Comparison of ENCODE assay signal across 22 cellular contexts in genomic region chr4:55500072-55500471, GRCh38. TPM values are rescaled to one million over a fixed set of nuclear protein-coding genes. Genes with fewer than 3 reads are reported as not detected.
DNase-seq lines count a peak whose midpoint lies in the region; ATAC-seq and TF ChIP-seq lines count a peak whose summit lies in the region.
"Had no signal": no experiment of that assay in that cellular context is flagged by ENCODE, and none has a peak within 500 bp of the region (broad histone marks: within the 10 kb centered on the region; RNA-seq: fewer than 3 reads in every experiment).

No MANE protein-coding gene starts in this region.

- WGBS in H9 (ENCODE audit: extremely low coverage, insufficient read length, low lambda C conversion rate) = no CpG with 5 or more reads among the region's 2 CpGs

- ATAC-seq in GM19351 (IDR thresholded peaks at IDR 0.05; ENCODE audit: unreplicated experiment) = peak; percentile 49
- peak; percentile 74 for ATAC-seq in HG03342 (IDR thresholded peaks at IDR 0.05; ENCODE audit: unreplicated experiment)
- ATAC-seq: activated CD8-positive, alpha-beta T cell treated with anti-CD3 and anti-CD28 coated beads, Interleukin-2, amount 10 ng/mL, durations not matched to agents 7 days and 5 days; activated T-cell treated with anti-CD3 and anti-CD28 coated beads, Interleukin-2, amount 50 U/mL, for 72 hours; left colon; natural killer cell treated with Interleukin-12 subunit alpha and Interleukin-12 subunit beta and Interleukin-15 and Interleukin-18, amount 100 ng/mL, for 72 hours; SK-N-SH treated with all-trans-retinoic acid at 6 μM for 48 hours; stimulated activated naive CD8-positive, alpha-beta T cell treated with anti-CD3 and anti-CD28 coated beads, Interleukin-15, Interleukin-2, amounts not matched to agents 100 U/mL and 50 U/mL, for 24 hours had no signal

- no peak overlapping the region for H2BK15ac ChIP-seq in H9 (ENCODE audit: low read depth, low read length)

- H3K23ac ChIP-seq in H9 (ENCODE audit: insufficient read length, low read depth, low read length) = no peak overlapping the region

- H3K9me3 Mint-ChIP-seq in H9 = peaks cover 4% of the 10 kb centered on the region in 2 experiments; a peak in 2 of 5 replicates
- H3K9me3 Mint-ChIP-seq: activated T-cell treated with anti-CD3 and anti-CD28 coated beads, Interleukin-2, amount 50 U/mL, for 72 hours; natural killer cell treated with Interleukin-12 subunit alpha and Interleukin-12 subunit beta and Interleukin-15 and Interleukin-18, amount 100 ng/mL, for 72 hours had no signal

- H3K23me2 ChIP-seq in H9 (ENCODE audit: insufficient read length, low read depth, low read length, poor library complexity, severe bottlenecking) = no peaks in the 10 kb centered on the region

- H2AK5ac ChIP-seq in H9 (ENCODE audit: insufficient read length, low read length) = no peak overlapping the region

- no peak for DNase-seq in H9
- no peak for DNase-seq in DMS53 (lab: John Stamatoyannopoulos, UW)
- no peak for DNase-seq in substantia nigra (lab: John Stamatoyannopoulos, UW)
- no peak for DNase-seq in SHP77 (lab: John Stamatoyannopoulos, UW)
- no peak for DNase-seq in pons (ENCODE audit: low spot score)
- DNase-seq: activated CD4-positive, CD25-positive, alpha-beta regulatory T cell; activated CD8-positive, alpha-beta T cell treated with anti-CD3 and anti-CD28 coated beads, Interleukin-2, amount 10 ng/mL, durations not matched to agents 7 days and 5 days; activated T-cell treated with anti-CD3 and anti-CD28 coated beads, Interleukin-2, amount 50 U/mL, for 72 hours; BE2C; cerebellar nuclear complex; effector CD8-positive, alpha-beta T cell; left colon; NCI-H2029 treated with DMSO at 0.1 percent for 48 hours; stimulated activated naive CD8-positive, alpha-beta T cell treated with anti-CD3 and anti-CD28 coated beads, Interleukin-15, Interleukin-2, amounts not matched to agents 100 U/mL and 50 U/mL, for 24 hours; T-helper 9 cell; transverse colon had no signal

- H2BK120ac ChIP-seq in H9 (ENCODE audit: low read depth, low read length, poor library complexity, severe bottlenecking) = no peak overlapping the region

- no peak overlapping the region for H3K14ac ChIP-seq in H9 (ENCODE audit: insufficient read depth, low read length)

- no peak overlapping the region for H2BK20ac ChIP-seq in H9 (ENCODE audit: low read depth, low read length, poor library complexity, severe bottlenecking)

- H2AFZ ChIP-seq in H9 (ENCODE audit: low read length) = no peak overlapping the region

- H2BK12ac ChIP-seq in H9 (ENCODE audit: insufficient read length, low read depth, low read length) = no peak overlapping the region

- H2BK5ac ChIP-seq in H9 (ENCODE audit: insufficient read length, low read length) = no peak overlapping the region

- no peaks in the 10 kb centered on the region for H4K20me1 ChIP-seq in H9 (ENCODE audit: control insufficient read depth, insufficient read depth, insufficient read length)

- H3K27me3 Mint-ChIP-seq in H9 (ENCODE audit: low read depth) = no peaks in the 10 kb centered on the region
- H3K27me3 Mint-ChIP-seq: activated naive CD8-positive, alpha-beta T cell; natural killer cell treated with Interleukin-12 subunit alpha and Interleukin-12 subunit beta and Interleukin-15 and Interleukin-18, amount 100 ng/mL, for 72 hours had no signal

- H3K79me1 ChIP-seq in H9 (ENCODE audit: insufficient read depth, low read depth, low read length, poor library complexity, severe bottlenecking) = peaks cover 5% of the 10 kb centered on the region

- no peaks in the 10 kb centered on the region for H3K9me3 ChIP-seq in H9 (ENCODE audit: control insufficient read depth, low read depth, low read length)
- H3K9me3 ChIP-seq: BE2C, prostate gland, transverse colon had no signal

- no peak overlapping the region for H3K4ac ChIP-seq in H9 (ENCODE audit: low read depth, low read length)

- H3K9ac ChIP-seq in H9 (ENCODE audit: extremely low read depth, insufficient read length, low read length) = no peak overlapping the region

- H3K4me1 Mint-ChIP-seq in H9 = peaks cover 9% of the 10 kb centered on the region in 2 experiments

- no peak overlapping the region for H3K27ac ChIP-seq in H9 (ENCODE audit: insufficient read length, low read depth, low read length)
- H3K27ac ChIP-seq in substantia nigra (ENCODE audit: low read depth, low read length, poor library complexity, severe bottlenecking) = no peak overlapping the region
- H3K27ac ChIP-seq: prostate gland, transverse colon had no signal

- no peak overlapping the region for H4K5ac ChIP-seq in H9 (ENCODE audit: insufficient read length, low read depth, low read length)

- H3K18ac ChIP-seq in H9 (ENCODE audit: insufficient read length, low read depth, low read length) = no peak overlapping the region

- no peak overlapping the region for H4K8ac ChIP-seq in H9 (replicated peaks; ENCODE audit: insufficient read length, low read depth, low read length)

- H3K4me1 ChIP-seq in H9 (ENCODE audit: insufficient read depth, low read length) = 0 out of 2 replicates have a peak, but pooled peaks cover 3% of the 10 kb centered on the region
- H3K4me1 ChIP-seq: prostate gland had no signal

- H3K79me2 ChIP-seq in H9 (ENCODE audit: insufficient read depth, low read length) = 0 out of 2 replicates have a peak, but pooled peaks cover 2% of the 10 kb centered on the region

- no peak overlapping the region for H4K91ac ChIP-seq in H9 (ENCODE audit: insufficient read length, low read depth, low read length)

- H3K36me3 Mint-ChIP-seq in H9 (ENCODE audit: insufficient read depth in 1 of 3, low read depth in 3 of 3) = peaks cover 6 to 14% (median 6%) of the 10 kb centered on the region in 3 experiments

- H3K4me2 ChIP-seq in H9 (ENCODE audit: insufficient read depth, insufficient read length, low read length) = no peak overlapping the region

- H3T11ph ChIP-seq in H9 (ENCODE audit: low read length) = no peak overlapping the region

- H3K27ac Mint-ChIP-seq in H9 = peak overlapping the region in 2 of 3 experiments; percentile 59 to 65; a peak in 3 of 7 replicates
- H3K27ac Mint-ChIP-seq: activated CD8-positive, alpha-beta T cell treated with anti-CD3 and anti-CD28 coated beads, Interleukin-2, amount 10 ng/mL, durations not matched to agents 7 days and 5 days; activated naive CD8-positive, alpha-beta T cell; activated T-cell treated with anti-CD3 and anti-CD28 coated beads, Interleukin-2, amount 50 U/mL, for 72 hours; natural killer cell treated with Interleukin-12 subunit alpha and Interleukin-12 subunit beta and Interleukin-15 and Interleukin-18, amount 100 ng/mL, for 72 hours had no signal

- no peak overlapping the region for H3K4me3 Mint-ChIP-seq in H9
- H3K4me3 Mint-ChIP-seq: activated CD8-positive, alpha-beta T cell treated with anti-CD3 and anti-CD28 coated beads, Interleukin-2, amount 10 ng/mL, durations not matched to agents 7 days and 5 days; activated naive CD8-positive, alpha-beta T cell; activated T-cell treated with anti-CD3 and anti-CD28 coated beads, Interleukin-2, amount 50 U/mL, for 72 hours; natural killer cell treated with Interleukin-12 subunit alpha and Interleukin-12 subunit beta and Interleukin-15 and Interleukin-18, amount 100 ng/mL, for 72 hours had no signal

- no peak for TF ChIP-seq CTCF in H9 (conservative IDR thresholded peaks at IDR 0.05)

- H3K27me3 ChIP-seq in H9 (ENCODE audit: insufficient read depth, low read length) = no peaks in the 10 kb centered on the region
- H3K27me3 ChIP-seq: BE2C, transverse colon had no signal

- no peak overlapping the region for H3K56ac ChIP-seq in H9 (ENCODE audit: insufficient read length, low read depth, low read length)

RNA-seq across cellular contexts. Expression of gene CLOCK, which starts 46.6 kb away (rescaled TPM):
- total RNA-seq in H9 (2021) = 14.3 and 16.2 TPM in 2 replicates
